In the genomic region with DNA sequence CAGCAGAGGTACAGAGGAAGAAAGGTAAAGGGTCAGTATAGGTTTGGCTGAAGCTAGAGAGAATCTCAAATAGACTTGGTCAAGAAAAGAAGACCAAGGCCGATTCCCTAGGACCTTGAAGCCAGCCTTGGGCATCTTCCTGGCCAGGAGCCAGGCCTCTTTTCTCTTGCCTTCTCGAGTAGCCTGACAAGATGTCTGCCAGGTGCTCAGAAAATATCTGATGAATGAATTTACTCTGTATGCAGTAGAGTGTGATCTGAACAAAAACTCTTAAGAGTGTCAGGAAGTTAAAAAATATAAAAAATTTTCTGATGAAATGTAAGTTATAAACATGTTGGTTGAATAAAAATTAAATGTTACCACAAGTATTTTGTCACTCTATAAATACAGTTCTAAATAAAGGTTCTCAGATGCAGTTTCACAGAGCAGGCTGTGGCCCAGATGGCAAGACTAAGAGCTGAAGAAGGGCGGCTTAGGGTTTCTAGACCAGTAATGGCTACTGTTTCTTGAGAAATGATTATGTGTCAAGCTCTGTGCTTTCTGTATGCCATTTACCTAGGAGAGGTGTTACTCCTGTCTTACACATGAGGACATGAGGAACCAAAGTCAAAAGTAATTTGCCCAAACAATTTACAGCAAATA, we compare ENCODE assay signal across 1 cellular context.
TF ChIP-seq lines count a peak whose summit lies in the region.

No MANE protein-coding gene starts in this region.

TF ChIP-seq in WTC11, 78 proteins besides CTCF, POLR2A, EP300 and RAD21:
- TF ChIP-seq SMAD3 (CRISPR knock-in tag; IDR thresholded peaks at IDR 0.05; ENCODE audit: borderline replicate concordance) (no peak), ZNF317 (CRISPR knock-in tag; IDR thresholded peaks at IDR 0.05; ENCODE audit: borderline replicate concordance, low read depth) (no peak), CDX4 (CRISPR knock-in tag; IDR thresholded peaks at IDR 0.05; ENCODE audit: borderline replicate concordance) (no peak), PRRX2 (CRISPR knock-in tag; IDR thresholded peaks at IDR 0.05) (no peak), EMX1 (CRISPR knock-in tag; IDR thresholded peaks at IDR 0.05) (no peak), AFF4 (CRISPR knock-in tag; IDR thresholded peaks at IDR 0.05; ENCODE audit: borderline replicate concordance) (no peak), USF1 (CRISPR knock-in tag; IDR thresholded peaks at IDR 0.05) (no peak), RORB (CRISPR knock-in tag; IDR thresholded peaks at IDR 0.05) (no peak), ZNF232 (CRISPR knock-in tag; IDR thresholded peaks at IDR 0.05) (no peak), IRF2 (CRISPR knock-in tag; IDR thresholded peaks at IDR 0.05; ENCODE audit: borderline replicate concordance, low read depth) (no peak), HMGA2 (CRISPR knock-in tag; IDR thresholded peaks at IDR 0.05) (no peak), ETV6 (CRISPR knock-in tag; IDR thresholded peaks at IDR 0.05) (no peak)
- TF ChIP-seq, protein P1, sequence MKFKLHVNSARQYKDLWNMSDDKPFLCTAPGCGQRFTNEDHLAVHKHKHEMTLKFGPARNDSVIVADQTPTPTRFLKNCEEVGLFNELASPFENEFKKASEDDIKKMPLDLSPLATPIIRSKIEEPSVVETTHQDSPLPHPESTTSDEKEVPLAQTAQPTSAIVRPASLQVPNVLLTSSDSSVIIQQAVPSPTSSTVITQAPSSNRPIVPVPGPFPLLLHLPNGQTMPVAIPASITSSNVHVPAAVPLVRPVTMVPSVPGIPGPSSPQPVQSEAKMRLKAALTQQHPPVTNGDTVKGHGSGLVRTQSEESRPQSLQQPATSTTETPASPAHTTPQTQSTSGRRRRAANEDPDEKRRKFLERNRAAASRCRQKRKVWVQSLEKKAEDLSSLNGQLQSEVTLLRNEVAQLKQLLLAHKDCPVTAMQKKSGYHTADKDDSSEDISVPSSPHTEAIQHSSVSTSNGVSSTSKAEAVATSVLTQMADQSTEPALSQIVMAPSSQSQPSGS (CRISPR knock-in tag; IDR thresholded peaks at IDR 0.05; ENCODE audit: borderline replicate concordance, low read depth) = no peak
- TF ChIP-seq, protein P2, sequence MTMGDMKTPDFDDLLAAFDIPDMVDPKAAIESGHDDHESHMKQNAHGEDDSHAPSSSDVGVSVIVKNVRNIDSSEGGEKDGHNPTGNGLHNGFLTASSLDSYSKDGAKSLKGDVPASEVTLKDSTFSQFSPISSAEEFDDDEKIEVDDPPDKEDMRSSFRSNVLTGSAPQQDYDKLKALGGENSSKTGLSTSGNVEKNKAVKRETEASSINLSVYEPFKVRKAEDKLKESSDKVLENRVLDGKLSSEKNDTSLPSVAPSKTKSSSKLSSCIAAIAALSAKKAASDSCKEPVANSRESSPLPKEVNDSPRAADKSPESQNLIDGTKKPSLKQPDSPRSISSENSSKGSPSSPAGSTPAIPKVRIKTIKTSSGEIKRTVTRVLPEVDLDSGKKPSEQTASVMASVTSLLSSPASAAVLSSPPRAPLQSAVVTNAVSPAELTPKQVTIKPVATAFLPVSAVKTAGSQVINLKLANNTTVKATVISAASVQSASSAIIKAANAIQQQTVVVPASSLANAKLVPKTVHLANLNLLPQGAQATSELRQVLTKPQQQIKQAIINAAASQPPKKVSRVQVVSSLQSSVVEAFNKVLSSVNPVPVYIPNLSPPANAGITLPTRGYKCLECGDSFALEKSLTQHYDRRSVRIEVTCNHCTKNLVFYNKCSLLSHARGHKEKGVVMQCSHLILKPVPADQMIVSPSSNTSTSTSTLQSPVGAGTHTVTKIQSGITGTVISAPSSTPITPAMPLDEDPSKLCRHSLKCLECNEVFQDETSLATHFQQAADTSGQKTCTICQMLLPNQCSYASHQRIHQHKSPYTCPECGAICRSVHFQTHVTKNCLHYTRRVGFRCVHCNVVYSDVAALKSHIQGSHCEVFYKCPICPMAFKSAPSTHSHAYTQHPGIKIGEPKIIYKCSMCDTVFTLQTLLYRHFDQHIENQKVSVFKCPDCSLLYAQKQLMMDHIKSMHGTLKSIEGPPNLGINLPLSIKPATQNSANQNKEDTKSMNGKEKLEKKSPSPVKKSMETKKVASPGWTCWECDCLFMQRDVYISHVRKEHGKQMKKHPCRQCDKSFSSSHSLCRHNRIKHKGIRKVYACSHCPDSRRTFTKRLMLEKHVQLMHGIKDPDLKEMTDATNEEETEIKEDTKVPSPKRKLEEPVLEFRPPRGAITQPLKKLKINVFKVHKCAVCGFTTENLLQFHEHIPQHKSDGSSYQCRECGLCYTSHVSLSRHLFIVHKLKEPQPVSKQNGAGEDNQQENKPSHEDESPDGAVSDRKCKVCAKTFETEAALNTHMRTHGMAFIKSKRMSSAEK (CRISPR knock-in tag; IDR thresholded peaks at IDR 0.05; ENCODE audit: borderline replicate concordance) = no peak
